In the genomic region with DNA sequence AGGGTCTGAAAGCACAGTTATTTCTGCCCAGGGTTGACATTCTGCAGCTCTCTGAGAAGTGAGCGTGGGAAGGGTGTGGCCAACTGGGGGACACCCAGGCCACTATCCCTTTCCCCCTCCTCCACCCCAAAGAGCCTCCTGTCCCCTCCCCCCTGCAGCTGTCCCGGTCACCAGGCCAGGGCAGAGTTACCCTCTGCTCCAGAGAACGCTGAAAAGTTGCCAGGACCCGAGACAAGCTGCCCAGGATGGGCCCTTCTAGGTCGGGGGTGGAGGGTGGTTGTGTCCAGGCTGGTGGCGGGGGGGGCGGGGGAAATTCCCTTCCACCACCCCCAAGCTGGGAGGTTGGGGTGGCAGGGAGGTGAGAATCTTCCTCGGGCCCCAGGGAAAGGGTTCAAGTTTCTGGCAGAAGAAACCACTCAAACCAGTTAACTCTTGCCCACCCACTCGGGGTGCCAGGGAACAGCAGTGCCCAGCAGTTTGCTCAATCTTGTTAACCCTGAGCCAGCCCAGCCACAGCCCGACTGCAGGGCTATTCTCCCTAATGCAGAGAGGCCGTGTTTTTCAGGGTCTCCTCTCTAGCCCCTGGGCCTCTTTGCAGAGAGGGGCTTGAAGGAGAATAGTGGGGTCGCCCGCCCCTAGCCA, we compare ENCODE assay signal across 8 cellular contexts. TPM values are rescaled to one million over a fixed set of nuclear protein-coding genes. Genes with fewer than 3 reads are reported as not detected.
DNase-seq lines count a peak whose midpoint lies in the region; ATAC-seq and TF ChIP-seq lines count a peak whose summit lies in the region.

No MANE protein-coding gene starts in this region.

- TF ChIP-seq CTCF in GM12875 (IDR thresholded peaks at IDR 0.05; ENCODE audit: borderline replicate concordance, insufficient read depth, low read depth, low read length), result no peak

- peak; percentile 77 to 79 for DNase-seq in SJCRH30
- DNase-seq in effector CD8-positive, alpha-beta T cell (lab: John Stamatoyannopoulos, UW), result peak; percentile 12
- no peak for DNase-seq in NCI-H748 treated with DMSO at 0.1 percent for 48 hours (lab: John Stamatoyannopoulos, UW)
- DNase-seq in germinal center (ENCODE audit: low spot score), result no peak
- DNase-seq in NCI-H1417 (lab: John Stamatoyannopoulos, UW), result no peak

- peak overlapping the region; percentile 97 for H3K9ac ChIP-seq in muscle layer of colon (ENCODE audit: low read length)

- H3K9me3 ChIP-seq in SJCRH30 (replicated peaks), result no peaks in the 10 kb centered on the region
- H3K9me3 ChIP-seq in muscle layer of colon (ENCODE audit: low read length), result no peaks in the 10 kb centered on the region

- TF ChIP-seq POLR2A in GM18505 (IDR thresholded peaks at IDR 0.05; ENCODE audit: borderline replicate concordance, extremely low read depth, insufficient read depth, insufficient read length), result no peak

- H3K4me1 ChIP-seq in SJCRH30, result peaks cover 9% of the 10 kb centered on the region
- H3K4me1 ChIP-seq in muscle layer of colon (ENCODE audit: insufficient read depth, low read length), result peaks cover 32% of the 10 kb centered on the region

- H3K27ac ChIP-seq in SJCRH30 (peak overlapping the region; percentile 72), muscle layer of colon (ENCODE audit: low read depth, low read length) (peak overlapping the region; percentile 99)

- H3K4me3 ChIP-seq in GM12875 (ENCODE audit: low read depth, low read length), result peak overlapping the region; percentile 68
- peak overlapping the region; percentile 70 for H3K4me3 ChIP-seq in SJCRH30
- peak overlapping the region; percentile 94 to 98 for H3K4me3 ChIP-seq in muscle layer of colon (ENCODE audit: low read depth in 1 of 2, low read length in 2 of 2)

- ATAC-seq in GM18505 (IDR thresholded peaks at IDR 0.05; ENCODE audit: unreplicated experiment), result no peak

- peaks cover 7% of the 10 kb centered on the region; the same call in 1 of the 2 replicates for H3K36me3 ChIP-seq in SJCRH30
- H3K36me3 ChIP-seq in muscle layer of colon (ENCODE audit: insufficient read depth, low read length), result peaks cover 8% of the 10 kb centered on the region

- no peaks in the 10 kb centered on the region for H3K27me3 ChIP-seq in SJCRH30
- no peaks in the 10 kb centered on the region for H3K27me3 ChIP-seq in muscle layer of colon (ENCODE audit: control insufficient read depth in 1 of 2, insufficient read depth in 2 of 2, low read length in 2 of 2)

RNA-seq across cellular contexts. Expression of a gene that starts 0.6 kb away (rescaled TPM):
- total RNA-seq in SJCRH30 (2014; rRNA removed; shearing (Covaris generic)), result 671 and 890 TPM in 2 replicates

RNA-seq across cellular contexts. Expression of a gene that starts 10.1 kb away (rescaled TPM):
- total RNA-seq in SJCRH30 (2014; rRNA removed; shearing (Covaris generic)), result 26.2 and 28.3 TPM in 2 replicates

RNA-seq across cellular contexts. Expression of a gene that starts 17.5 kb away (rescaled TPM):
- 43.3 and 48.3 TPM in 2 replicates for total RNA-seq in SJCRH30 (2014; rRNA removed; shearing (Covaris generic))

RNA-seq across cellular contexts. Expression of a gene that starts 20.8 kb away (rescaled TPM):
- 16.8 and 17.0 TPM in 2 replicates for total RNA-seq in SJCRH30 (2014; rRNA removed; shearing (Covaris generic))

RNA-seq across cellular contexts. Expression of a gene that starts 36.6 kb away (rescaled TPM):
- total RNA-seq in SJCRH30 (2014; rRNA removed; shearing (Covaris generic)), result 6.1 and 6.3 TPM in 2 replicates

Comparison
In these comparisons a context has a peak if more than half of its experiments do, and no peak if none do; other contexts are left out.
1. DNase-seq: peak in SJCRH30 (2 of 2) and effector CD8-positive, alpha-beta T cell (single experiment); none in NCI-H748 treated with DMSO at 0.1 percent for 48 hours (single experiment), germinal center (single experiment) and NCI-H1417 (0 of 3).
2. Peak in every context shown above with its lines, with median percentiles within 50 percentile points of each other: H3K4me3 ChIP-seq.